ENCODE assay signal across 9 cellular contexts in genomic region chr11:112583246-112583893, GRCh38.
A peak's percentile ranks its signal among the peaks of the same experiment; 100 is the strongest.
DNase-seq lines count a peak whose midpoint lies in the region; ATAC-seq and TF ChIP-seq lines count a peak whose summit lies in the region.
"Had no signal": no experiment of that assay in that cellular context is flagged by ENCODE, and none has a peak within 500 bp of the region (broad histone marks: within the 10 kb centered on the region; RNA-seq: fewer than 3 reads in every experiment).

No MANE protein-coding gene starts in this region.

- H3K4me1 Mint-ChIP-seq in CD8-positive, alpha-beta T cell (ENCODE audit: low read depth), result peaks cover 2% of the 10 kb centered on the region

- H3K27ac ChIP-seq in CD8-positive, alpha-beta T cell (ENCODE audit: low read depth, low read length), result no peak overlapping the region

- no peak for TF ChIP-seq CTCF in CD8-positive, alpha-beta T cell (IDR thresholded peaks at IDR 0.05)

- DNase-seq in left kidney (ENCODE audit: low read depth, low spot score) (peak; percentile 51), NCI-H748 (lab: John Stamatoyannopoulos, UW; ENCODE audit: unreplicated experiment) (no peak), SK-N-DZ (ENCODE audit: low spot score) (no peak)
- DNase-seq in CD8-positive, alpha-beta T cell, result no peak

- no peaks in the 10 kb centered on the region for H3K9me3 Mint-ChIP-seq in CD8-positive, alpha-beta T cell

- no peaks in the 10 kb centered on the region for H3K27me3 ChIP-seq in CD8-positive, alpha-beta T cell (ENCODE audit: insufficient read depth, low read length)
- H3K27me3 ChIP-seq: breast epithelium had no signal

- H3K27me3 Mint-ChIP-seq in CD8-positive, alpha-beta T cell (ENCODE audit: low read depth), result peaks cover 12% of the 10 kb centered on the region

- no peaks in the 10 kb centered on the region for H3K9me3 ChIP-seq in CD8-positive, alpha-beta T cell (ENCODE audit: low read length)
- H3K9me3 ChIP-seq: breast epithelium had no signal

- H3K36me3 Mint-ChIP-seq in CD8-positive, alpha-beta T cell, result no peaks in the 10 kb centered on the region

- ATAC-seq in GM18907 (IDR thresholded peaks at IDR 0.05; ENCODE audit: unreplicated experiment), result peak; percentile 97
- ATAC-seq in GM21529 (IDR thresholded peaks at IDR 0.05; ENCODE audit: unreplicated experiment), result peak; percentile 92
- peak; percentile 89 for ATAC-seq in HG03139 (IDR thresholded peaks at IDR 0.05; ENCODE audit: unreplicated experiment)
- no peak for ATAC-seq in CD8-positive, alpha-beta T cell

- intact Hi-C loops in CD8-positive, alpha-beta T cell (cut with DNase I, micrococcal nuclease), result loop anchor here in 1 of 2 experiments (10.0 kb wide), 1 partner anchor 1681 kb away; no protein-coding TSS in a partner anchor

- H3K4me3 Mint-ChIP-seq in CD8-positive, alpha-beta T cell, result no peak overlapping the region

- POLR2A ChIA-PET in CD8-positive, alpha-beta T cell (lab: Charles Lee), result no interaction called here

- H3K4me1 ChIP-seq in CD8-positive, alpha-beta T cell (ENCODE audit: insufficient read depth, low read length), result no peaks in the 10 kb centered on the region
- H3K4me1 ChIP-seq: breast epithelium had no signal

- no peaks in the 10 kb centered on the region for H3K36me3 ChIP-seq in CD8-positive, alpha-beta T cell (ENCODE audit: insufficient read depth, low read length)
- H3K36me3 ChIP-seq: breast epithelium had no signal

- H3K27ac Mint-ChIP-seq in CD8-positive, alpha-beta T cell, result no peak overlapping the region

- CTCF ChIA-PET in CD8-positive, alpha-beta T cell (lab: Charles Lee), result interaction anchor here (0.9 to 2.8 kb wide), 4 partner anchors 10 to 706 kb away, joined by 3 to 16 read pairs (median 4); no protein-coding TSS in a partner anchor

- no peak overlapping the region for H3K4me3 ChIP-seq in CD8-positive, alpha-beta T cell (ENCODE audit: low read depth, low read length)
- H3K4me3 ChIP-seq: breast epithelium, lung had no signal
